In the genomic region with DNA sequence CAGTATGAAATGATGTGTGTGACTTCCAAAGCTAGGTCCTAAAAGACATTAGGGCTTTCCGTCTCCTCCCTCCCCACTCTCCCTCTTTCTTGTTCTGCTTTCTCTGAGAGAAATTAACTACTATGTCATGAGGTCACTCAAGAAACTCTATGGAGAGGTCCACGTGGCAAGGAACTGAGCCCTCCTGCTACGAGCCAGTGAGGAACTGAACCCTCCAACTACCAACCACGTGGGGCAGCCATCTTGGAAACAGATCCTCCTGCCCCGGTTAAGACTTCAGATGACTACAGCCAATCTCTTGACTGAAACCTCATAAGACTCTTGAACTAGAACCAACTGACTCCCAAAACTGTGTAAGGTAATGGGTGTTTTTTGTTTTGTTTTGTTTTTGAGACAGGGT, we compare ENCODE assay signal across 17 cellular contexts. TPM values are rescaled to one million over a fixed set of nuclear protein-coding genes. Genes with fewer than 3 reads are reported as not detected.
DNase-seq lines count a peak whose midpoint lies in the region; ATAC-seq and TF ChIP-seq lines count a peak whose summit lies in the region.
"Had no signal": no experiment of that assay in that cellular context is flagged by ENCODE, and none has a peak within 500 bp of the region (broad histone marks: within the 10 kb centered on the region; RNA-seq: fewer than 3 reads in every experiment).

No MANE protein-coding gene starts in this region.

- H2AFZ ChIP-seq in SK-N-SH (ENCODE audit: low read depth) = no peak overlapping the region

- no peaks in the 10 kb centered on the region for H3F3A ChIP-seq in SK-N-SH (replicated peaks; ENCODE audit: insufficient read depth)

- peaks cover 84% of the 10 kb centered on the region for H3K27me3 Mint-ChIP-seq in endodermal cell (ENCODE audit: insufficient read depth)
- H3K27me3 Mint-ChIP-seq in stimulated activated memory B cell treated with anti-CD40 and anti-IgM and Interleukin-4, amounts not matched to agents 10 μg/mL and 1 μg/mL and 100 μg/mL, for 72 hours = peaks cover 60% of the 10 kb centered on the region

- H3K36me3 ChIP-seq in SK-N-SH (replicated peaks in 1 of 2; ENCODE audit: control insufficient read depth in 1 of 2, insufficient read depth in 2 of 2, low read length in 1 of 2) = no peaks in the 10 kb centered on the region
- no peaks in the 10 kb centered on the region for H3K36me3 ChIP-seq in endodermal cell (ENCODE audit: control insufficient read depth, insufficient read depth, low read length)

- H3K27me3 ChIP-seq in SK-N-SH (ENCODE audit: insufficient read depth) (peaks cover 52% of the 10 kb centered on the region), endodermal cell (ENCODE audit: control insufficient read depth, insufficient read depth, low read length, poor library complexity, severe bottlenecking) (peaks cover 67% of the 10 kb centered on the region)

- H3K9ac ChIP-seq in SK-N-SH (no peak overlapping the region), endodermal cell (ENCODE audit: extremely low read depth, low read length, poor library complexity, severe bottlenecking) (no peak overlapping the region)

- H3K9me3 ChIP-seq in SK-N-SH (no peaks in the 10 kb centered on the region), endodermal cell (ENCODE audit: control insufficient read depth, low read length) (no peaks in the 10 kb centered on the region)

- TF ChIP-seq EP300 in SK-N-SH (IDR thresholded peaks at IDR 0.05; ENCODE audit: borderline replicate concordance in 1 of 2, low read depth in 1 of 2, low read length in 1 of 2) = no peak

- no peaks in the 10 kb centered on the region for H3K4me1 ChIP-seq in SK-N-SH (ENCODE audit: control insufficient read depth in 1 of 2, insufficient read depth in 2 of 2, low read depth in 1 of 2, low read length in 1 of 2)
- no peaks in the 10 kb centered on the region for H3K4me1 ChIP-seq in endodermal cell (ENCODE audit: control insufficient read depth, insufficient read depth, low read length)

- POLR2A ChIA-PET in SK-N-SH (lab: Yijun Ruan, JAX) = no interaction called here

- no peaks in the 10 kb centered on the region for H3K36me3 Mint-ChIP-seq in endodermal cell (ENCODE audit: low read depth)
- H3K36me3 Mint-ChIP-seq in stimulated activated memory B cell treated with anti-CD40 and anti-IgM and Interleukin-4, amounts not matched to agents 10 μg/mL and 1 μg/mL and 100 μg/mL, for 72 hours = no peaks in the 10 kb centered on the region
- H3K36me3 Mint-ChIP-seq: CD4-positive, CD25-positive, alpha-beta regulatory T cell had no signal

- H3K27ac ChIP-seq in SK-N-SH (ENCODE audit: low read depth in 2 of 2, low read length in 1 of 2) = no peak overlapping the region
- no peak overlapping the region for H3K27ac ChIP-seq in endodermal cell (ENCODE audit: low read depth, low read length)

- no peak for TF ChIP-seq RAD21 in SK-N-SH (IDR thresholded peaks at IDR 0.05; ENCODE audit: low read length)

- no peaks in the 10 kb centered on the region for H3K9me3 Mint-ChIP-seq in endodermal cell
- no peaks in the 10 kb centered on the region for H3K9me3 Mint-ChIP-seq in stimulated activated memory B cell treated with anti-CD40 and anti-IgM and Interleukin-4, amounts not matched to agents 10 μg/mL and 1 μg/mL and 100 μg/mL, for 72 hours

- no peak overlapping the region for H3K4me2 ChIP-seq in SK-N-SH

- H3K79me2 ChIP-seq in SK-N-SH (ENCODE audit: insufficient read depth) = no peaks in the 10 kb centered on the region

- DNase-seq in SK-N-SH (no peak), NOMO-1 treated with DMSO at 0.1 percent for 48 hours (lab: John Stamatoyannopoulos, UW; ENCODE audit: unreplicated experiment) (peak; percentile 62), globus pallidus (ENCODE audit: low spot score) (peak; percentile 30), activated gamma-delta T cell (lab: John Stamatoyannopoulos, UW) (no peak), endodermal cell (no peak)
- DNase-seq: CD4-positive, CD25-positive, alpha-beta regulatory T cell; KBM-7; NCI-H1417 treated with DMSO at 0.1 percent for 48 hours; NCI-H2029; NCI-H510A; SW 1271 had no signal

- TF ChIP-seq CTCF in SK-N-SH (IDR thresholded peaks at IDR 0.05) (no peak), endodermal cell (conservative IDR thresholded peaks at IDR 0.05) (no peak)

- no peak for ATAC-seq in SK-N-SH treated with all-trans-retinoic acid at 6 μM for 48 hours
- no peak for ATAC-seq in GM18520 (IDR thresholded peaks at IDR 0.05; ENCODE audit: unreplicated experiment)
- no peak for ATAC-seq in stimulated activated memory B cell treated with anti-CD40 and anti-IgM and Interleukin-4, amounts not matched to agents 10 μg/mL and 1 μg/mL and 100 μg/mL, for 72 hours
- ATAC-seq: HCT116, Right ventricle myocardium inferior had no signal

- H3K4me3 ChIP-seq in SK-N-SH (ENCODE audit: low read depth in 2 of 2, low read length in 1 of 2) (no peak overlapping the region), endodermal cell (ENCODE audit: low read length) (no peak overlapping the region)

- H3K4me3 Mint-ChIP-seq in endodermal cell = no peak overlapping the region
- H3K4me3 Mint-ChIP-seq in stimulated activated memory B cell treated with anti-CD40 and anti-IgM and Interleukin-4, amounts not matched to agents 10 μg/mL and 1 μg/mL and 100 μg/mL, for 72 hours = no peak overlapping the region
- H3K4me3 Mint-ChIP-seq: CD4-positive, CD25-positive, alpha-beta regulatory T cell had no signal

- 26% methylated on average over 5 of the region's 5 CpGs for WGBS in SK-N-SH (ENCODE audit: low lambda C conversion rate)
- WGBS in endodermal cell (ENCODE audit: insufficient coverage in 1 of 2, insufficient read length in 1 of 2), 2 experiments = 71 to 86% methylated on average over 1 to 5 of the region's 5 CpGs

- H4K20me1 ChIP-seq in SK-N-SH (ENCODE audit: insufficient read depth) = no peaks in the 10 kb centered on the region

- H3K27ac Mint-ChIP-seq in endodermal cell = no peak overlapping the region
- no peak overlapping the region for H3K27ac Mint-ChIP-seq in stimulated activated memory B cell treated with anti-CD40 and anti-IgM and Interleukin-4, amounts not matched to agents 10 μg/mL and 1 μg/mL and 100 μg/mL, for 72 hours
- H3K27ac Mint-ChIP-seq: CD4-positive, CD25-positive, alpha-beta regulatory T cell had no signal

- no peaks in the 10 kb centered on the region for H3K9me2 ChIP-seq in SK-N-SH

- peaks cover 11% of the 10 kb centered on the region for H3K4me1 Mint-ChIP-seq in endodermal cell
- H3K4me1 Mint-ChIP-seq in stimulated activated memory B cell treated with anti-CD40 and anti-IgM and Interleukin-4, amounts not matched to agents 10 μg/mL and 1 μg/mL and 100 μg/mL, for 72 hours = peaks cover 14% of the 10 kb centered on the region
- H3K4me1 Mint-ChIP-seq: CD4-positive, CD25-positive, alpha-beta regulatory T cell had no signal

- CTCF ChIA-PET in SK-N-SH (lab: Yijun Ruan, JAX) = interaction anchor here (1.5 to 3.2 kb wide), 4 partner anchors 16 to 79 kb away, joined by 3 to 16 read pairs (median 6); no protein-coding TSS in a partner anchor

TF ChIP-seq in SK-N-SH, 30 proteins besides CTCF, POLR2A, EP300 and RAD21:
- TF ChIP-seq TAF1 (IDR thresholded peaks at IDR 0.05; ENCODE audit: borderline replicate concordance, low read depth, low read length) (no peak), GATA2 (CRISPR knock-in tag; IDR thresholded peaks at IDR 0.05) (no peak), RXRA (IDR thresholded peaks at IDR 0.05; ENCODE audit: borderline replicate concordance, low read depth) (no peak), NRF1 (IDR thresholded peaks at IDR 0.05; ENCODE audit: low read depth, low read length) (no peak), GABPA (IDR thresholded peaks at IDR 0.05; ENCODE audit: low read depth) (no peak)
- TF ChIP-seq, protein P1, sequence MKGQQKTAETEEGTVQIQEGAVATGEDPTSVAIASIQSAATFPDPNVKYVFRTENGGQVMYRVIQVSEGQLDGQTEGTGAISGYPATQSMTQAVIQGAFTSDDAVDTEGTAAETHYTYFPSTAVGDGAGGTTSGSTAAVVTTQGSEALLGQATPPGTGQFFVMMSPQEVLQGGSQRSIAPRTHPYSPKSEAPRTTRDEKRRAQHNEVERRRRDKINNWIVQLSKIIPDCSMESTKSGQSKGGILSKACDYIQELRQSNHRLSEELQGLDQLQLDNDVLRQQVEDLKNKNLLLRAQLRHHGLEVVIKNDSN (IDR thresholded peaks at IDR 0.05; ENCODE audit: borderline replicate concordance, low read depth) = peak; percentile 8; the same call in 1 of the 2 replicates

TF ChIP-seq in SK-N-SH treated with all-trans-retinoic acid at 6 μM for 48 hours, 23 proteins besides CTCF, POLR2A, EP300 and RAD21:
- no peak for TF ChIP-seq CSDC2 (CRISPR knock-in tag; IDR thresholded peaks at IDR 0.05)
- TF ChIP-seq ZNF70 (CRISPR knock-in tag; IDR thresholded peaks at IDR 0.05) = no peak
- TF ChIP-seq ISL1 (CRISPR knock-in tag; IDR thresholded peaks at IDR 0.05) = no peak
- no peak for TF ChIP-seq PPARA (CRISPR knock-in tag; IDR thresholded peaks at IDR 0.05; ENCODE audit: borderline replicate concordance)
- TF ChIP-seq ESRRG (CRISPR knock-in tag; IDR thresholded peaks at IDR 0.05) = no peak
TF ChIP-seq in SK-N-SH treated with all-trans-retinoic acid at 6 μM for 48 hours: peak in this region for 0.

RNA-seq across cellular contexts. Expression of a gene that starts 4.2 kb away (rescaled TPM):
- not detected in 2 replicates for polyA plus RNA-seq in SK-N-SH (2012; rRNA removed)
- 0.03 and 0.12 TPM in 2 replicates for polyA plus RNA-seq in SK-N-SH (2012; cell fraction: cytosol; rRNA removed)
- polyA plus RNA-seq in SK-N-SH (2012; cell fraction: nucleus; rRNA removed) = 0.02 and 0.09 TPM in 2 replicates
- total RNA-seq in endodermal cell = not detected
- polyA plus RNA-seq in endodermal cell (2013, experiment 1 of 2) = 0.18 TPM
- polyA plus RNA-seq in endodermal cell (2013, experiment 2 of 2) = not detected
- total RNA-seq: CD4-positive, CD25-positive, alpha-beta regulatory T cell; MCF 10A had no signal
- polyA plus RNA-seq: CD4-positive, CD25-positive, alpha-beta regulatory T cell had no signal

RNA-seq across cellular contexts. Expression of a gene that starts 58.3 kb away (rescaled TPM):
- 12.2 and 21.8 TPM in 2 replicates for polyA plus RNA-seq in SK-N-SH (2012; rRNA removed)
- 6.9 and 10.2 TPM in 2 replicates for polyA plus RNA-seq in SK-N-SH (2012; cell fraction: cytosol; rRNA removed)
- polyA plus RNA-seq in SK-N-SH (2012; cell fraction: nucleus; rRNA removed) = 63.1 and 71.2 TPM in 2 replicates
- 100 to 1,000 TPM; 108 to 123 TPM for total RNA-seq in endodermal cell
- polyA plus RNA-seq in endodermal cell (2013, experiment 1 of 2) = 81.5 TPM
- polyA plus RNA-seq in endodermal cell (2013, experiment 2 of 2) = 68.1 TPM

Comparison
In these comparisons a context has a peak if more than half of its experiments do, and no peak if none do; other contexts are left out.
1. DNase-seq: peak in NOMO-1 treated with DMSO at 0.1 percent for 48 hours (single experiment) and globus pallidus (single experiment); none in SK-N-SH (single experiment), activated gamma-delta T cell (single experiment) and endodermal cell (single experiment).